ENCODE assay signal across 16 cellular contexts in genomic region chr5:10533218-10533617, GRCh38. TPM values are rescaled to one million over a fixed set of nuclear protein-coding genes. Genes with fewer than 3 reads are reported as not detected.
A peak's percentile ranks its signal among the peaks of the same experiment; 100 is the strongest.
DNase-seq lines count a peak whose midpoint lies in the region; ATAC-seq and TF ChIP-seq lines count a peak whose summit lies in the region.
"Had no signal": no experiment of that assay in that cellular context is flagged by ENCODE, and none has a peak within 500 bp of the region (broad histone marks: within the 10 kb centered on the region; RNA-seq: fewer than 3 reads in every experiment).

No MANE protein-coding gene starts in this region.

- no peak overlapping the region for H4K91ac ChIP-seq in IMR-90 (ENCODE audit: insufficient read depth, low read depth, low read length)

- H3K27me3 ChIP-seq in IMR-90 (ENCODE audit: control insufficient read depth, insufficient read depth, low read length) (no peaks in the 10 kb centered on the region), heart right ventricle (peaks cover 0 to 3% (median 0%) of the 10 kb centered on the region in 7 donors), neural progenitor cell (no peaks in the 10 kb centered on the region)

- H3K79me1 ChIP-seq in IMR-90 (ENCODE audit: low read depth in 1 of 2, low read length in 2 of 2), result no peaks in the 10 kb centered on the region

- no peak overlapping the region for H3K27ac Mint-ChIP-seq in neural progenitor cell
- H3K27ac Mint-ChIP-seq: dendritic cell treated with granulocyte-macrophage colony-stimulating factor and Interleukin-4, amounts not matched to agents 40 ng/mL and 50 ng/mL, for 4 days had no signal

- H3K36me3 ChIP-seq in IMR-90 (ENCODE audit: control insufficient read depth, insufficient read depth, low read length) (no peaks in the 10 kb centered on the region), heart right ventricle (no peaks in the 10 kb centered on the region), neural progenitor cell (no peaks in the 10 kb centered on the region)

- H3K56ac ChIP-seq in IMR-90 (ENCODE audit: extremely low read depth, insufficient read depth, low read length), result no peak overlapping the region

- H3K14ac ChIP-seq in IMR-90 (replicated peaks; ENCODE audit: low read depth, low read length), result no peak overlapping the region; the same call in 1 of the 2 replicates

- H3K18ac ChIP-seq in IMR-90 (ENCODE audit: low read depth, low read length), result no peak overlapping the region

- no peak overlapping the region for H2BK20ac ChIP-seq in IMR-90 (ENCODE audit: low read depth, low read length)

- peaks cover 2% of the 10 kb centered on the region for H3K9me3 Mint-ChIP-seq in neural progenitor cell
- H3K9me3 Mint-ChIP-seq: dendritic cell treated with granulocyte-macrophage colony-stimulating factor and Interleukin-4, amounts not matched to agents 40 ng/mL and 50 ng/mL, for 4 days had no signal

- no peak overlapping the region for H2BK5ac ChIP-seq in IMR-90 (ENCODE audit: low read depth, low read length, poor library complexity, severe bottlenecking)

- H3K4me1 Mint-ChIP-seq in neural progenitor cell, result peaks cover 14% of the 10 kb centered on the region

- in situ Hi-C loops in IMR-90 (cut with MboI; ENCODE audit: low sequenced_read_pairs), result no loop called here

- H3K79me2 ChIP-seq in neural progenitor cell (ENCODE audit: low read depth), result no peaks in the 10 kb centered on the region

- H3K4me3 Mint-ChIP-seq in neural progenitor cell, result no peak overlapping the region
- H3K4me3 Mint-ChIP-seq: dendritic cell treated with granulocyte-macrophage colony-stimulating factor and Interleukin-4, amounts not matched to agents 40 ng/mL and 50 ng/mL, for 4 days had no signal

- intact Hi-C loops in IMR-90 (cut with micrococcal nuclease) (no loop called here), heart right ventricle (cut with DNase I) (no loop called here)

- H3K9ac ChIP-seq in IMR-90 (ENCODE audit: low read depth, low read length) (no peak overlapping the region), neural progenitor cell (no peak overlapping the region)
- H3K9ac ChIP-seq: GM23248 had no signal

- no peak for TF ChIP-seq POLR2A in IMR-90 (IDR thresholded peaks at IDR 0.05; ENCODE audit: low read depth, low read length)

- POLR2A ChIA-PET in IMR-90 (lab: Charles Lee; ENCODE audit: unreplicated experiment), result no interaction called here

- peak; percentile 91 for DNase-seq in D341Med (ENCODE audit: low spot score)
- no peak for DNase-seq in IMR-90
- peak; percentile 25 to 33 for DNase-seq in heart right ventricle
- peak; percentile 75 for DNase-seq in neural progenitor cell (ENCODE audit: low spot score)
- no peak for DNase-seq in NCI-H446 treated with DMSO at 0.1 percent for 48 hours (lab: John Stamatoyannopoulos, UW)
- DNase-seq: activated gamma-delta T cell, C1 segment of cervical spinal cord, DMS79, glutamatergic neuron, GM23248, NCI-H187 treated with DMSO at 0.1 percent for 48 hours, NCI-H446 had no signal

- CTCF ChIA-PET in IMR-90 (lab: Yijun Ruan, JAX), result interaction anchor here (0.6 kb wide), 1 partner anchor 86 kb away, joined by 3 read pairs; no protein-coding TSS in a partner anchor

- H3K36me3 Mint-ChIP-seq in neural progenitor cell, result no peaks in the 10 kb centered on the region

- no peak overlapping the region for H3K23ac ChIP-seq in IMR-90 (ENCODE audit: low read depth, low read length)

- H2BK120ac ChIP-seq in IMR-90 (ENCODE audit: low read depth, low read length), result no peak overlapping the region

- peaks cover 4% of the 10 kb centered on the region for H3K9me1 ChIP-seq in IMR-90 (ENCODE audit: insufficient read depth, low read length)

- BruUV-seq in IMR-90 (replicated peaks; lab: Mats Ljungman, UMichigan), result no TSS peak

- WGBS in IMR-90 (ENCODE audit: extremely low coverage in 2 of 2, insufficient read length in 1 of 2), 2 experiments, result 23% methylated on average over 3 of the region's 18 CpGs; no CpG with 5 or more reads in 1 of the 2 experiments
- WGBS in heart right ventricle, 2 donors, result 17 to 25% methylated on average over 18 of the region's 18 CpGs

- H3K4me1 ChIP-seq in IMR-90 (ENCODE audit: control insufficient read depth, insufficient read depth, low read length) (peaks cover 12% of the 10 kb centered on the region), heart right ventricle (peaks cover 0 to 26% (median 15%) of the 10 kb centered on the region in 9 donors), neural progenitor cell (peaks cover 15% of the 10 kb centered on the region)

- 0 out of 2 replicates have a peak overlapping the region, but pooled peaks have one; percentile 19 for H4K5ac ChIP-seq in IMR-90 (ENCODE audit: low read depth, low read length)

- ATAC-seq in IMR-90 (ENCODE audit: low read depth) (peak; percentile 38; the same call in 1 of the 2 replicates), heart right ventricle (peak in 7 of 8 donors; percentile 39 to 84 (median 67)), HG03565 (IDR thresholded peaks at IDR 0.05; ENCODE audit: unreplicated experiment) (no peak), HG03342 (IDR thresholded peaks at IDR 0.05; ENCODE audit: unreplicated experiment) (no peak)
- ATAC-seq: SK-N-SH treated with all-trans-retinoic acid at 6 μM for 48 hours had no signal

- TF ChIP-seq CTCF in IMR-90 (conservative IDR thresholded peaks at IDR 0.05; ENCODE audit: low read depth, low read length), result no peak
- no peak for TF ChIP-seq CTCF in heart right ventricle (IDR thresholded peaks at IDR 0.05)
- TF ChIP-seq CTCF in neural progenitor cell (IDR thresholded peaks at IDR 0.05), result no peak

- H3K4ac ChIP-seq in IMR-90 (ENCODE audit: low read depth, low read length), result 0 out of 2 replicates have a peak overlapping the region, but pooled peaks have one; percentile 39

- H2AK5ac ChIP-seq in IMR-90 (ENCODE audit: low read depth, low read length), result no peak overlapping the region

- dilution Hi-C loops in IMR-90 (cut with HindIII; ENCODE audit: low sequenced_read_pairs, unreplicated experiment), result no loop called here

- H4K20me1 ChIP-seq in IMR-90 (ENCODE audit: insufficient read depth, low read length) (no peaks in the 10 kb centered on the region), neural progenitor cell (ENCODE audit: low read depth) (no peaks in the 10 kb centered on the region)

- H3K27me3 Mint-ChIP-seq in neural progenitor cell (ENCODE audit: insufficient read depth, low read depth), result peaks cover 6% of the 10 kb centered on the region

- no peak overlapping the region; a peak in 1 of 4 replicates for H4K8ac ChIP-seq in IMR-90 (ENCODE audit: low read depth in 2 of 2, low read length in 2 of 2)

- H2AFZ ChIP-seq in IMR-90 (replicated peaks; ENCODE audit: low read length, poor library complexity) (peak overlapping the region; percentile 8), neural progenitor cell (replicated peaks) (peak overlapping the region; percentile 54)
- H2AFZ ChIP-seq: GM23248 had no signal

- H3K9me3 ChIP-seq in IMR-90 (ENCODE audit: control insufficient read depth, insufficient read depth, low read length), result no peaks in the 10 kb centered on the region
- no peaks in the 10 kb centered on the region for H3K9me3 ChIP-seq in heart right ventricle
- H3K9me3 ChIP-seq in neural progenitor cell (ENCODE audit: low read depth), result no peaks in the 10 kb centered on the region

- H3K27ac ChIP-seq in IMR-90 (ENCODE audit: insufficient read depth, low read length) (no peak overlapping the region), heart right ventricle (peak overlapping the region in 1 of 10 donors; percentile 43), neural progenitor cell (no peak overlapping the region)
- H3K27ac ChIP-seq: GM23248 had no signal

- TF ChIP-seq RAD21 in IMR-90 (IDR thresholded peaks at IDR 0.05; ENCODE audit: low read length), result no peak

- peaks cover 4% of the 10 kb centered on the region for H3F3A ChIP-seq in neural progenitor cell (ENCODE audit: low read depth)

- H2BK15ac ChIP-seq in IMR-90 (ENCODE audit: low read depth, low read length), result no peak overlapping the region; the same call in 2 of the 3 replicates

- H2AK9ac ChIP-seq in IMR-90 (replicated peaks; ENCODE audit: low read depth, low read length, poor library complexity), result no peak overlapping the region

- H3K4me3 ChIP-seq in IMR-90 (ENCODE audit: insufficient read depth, low read depth, low read length) (no peak overlapping the region), heart right ventricle (peak overlapping the region in 1 of 10 donors; percentile 7), neural progenitor cell (peak overlapping the region; percentile 8)
- H3K4me3 ChIP-seq: GM23248 had no signal

- H3K4me2 ChIP-seq in IMR-90 (ENCODE audit: low read depth, low read length) (no peak overlapping the region), neural progenitor cell (peak overlapping the region; percentile 62)

TF ChIP-seq in IMR-90, 13 proteins besides CTCF, POLR2A, EP300 and RAD21 (continues in another document):
- TF ChIP-seq FOS (IDR thresholded peaks at IDR 0.05; ENCODE audit: low read depth, low read length) (no peak), MAZ (IDR thresholded peaks at IDR 0.05; ENCODE audit: borderline replicate concordance, low read depth, low read length) (no peak), NFE2L2 (IDR thresholded peaks at IDR 0.05; ENCODE audit: low read depth, low read length) (no peak), MAFK (IDR thresholded peaks at IDR 0.05; ENCODE audit: low read depth, low read length) (no peak), SMC3 (IDR thresholded peaks at IDR 0.05; ENCODE audit: low read depth, low read length) (no peak), USF2 (IDR thresholded peaks at IDR 0.05; ENCODE audit: low read depth, low read length) (no peak), RFX5 (IDR thresholded peaks at IDR 0.05; ENCODE audit: low read depth, low read length) (no peak), CEBPB (IDR thresholded peaks at IDR 0.05; ENCODE audit: low read depth, low read length) (no peak), BHLHE40 (IDR thresholded peaks at IDR 0.05; ENCODE audit: low read depth, low read length) (no peak), RCOR1 (IDR thresholded peaks at IDR 0.05; ENCODE audit: insufficient replicate concordance, low read length) (no peak), CHD1 (IDR thresholded peaks at IDR 0.05; ENCODE audit: low read depth, low read length) (no peak)

RNA-seq across cellular contexts. Expression of gene ANKRD33B, which starts 30.7 kb away (rescaled TPM):
- 2.5 and 2.8 TPM in 2 replicates for total RNA-seq in IMR-90 (2012; rRNA removed)
- 3.3 and 3.8 TPM in 2 replicates for polyA plus RNA-seq in IMR-90 (2012; rRNA removed)
- 2.2 and 3.2 TPM in 2 replicates for polyA plus RNA-seq in IMR-90 (2012; cell fraction: cytosol; rRNA removed)
- 13.5 and 13.8 TPM in 2 replicates for polyA plus RNA-seq in IMR-90 (2012; cell fraction: nucleus; rRNA removed; ENCODE audit: low replicate concordance)
- total RNA-seq in heart right ventricle, result 10 to 100 TPM in 6 of 10 donors, 1 to 10 TPM in 4; 1.9 to 33.0 (median 19.8) TPM
- polyA plus RNA-seq in heart right ventricle, result 1 to 10 TPM in 1 of 2 donors, under 1 TPM in 1; 0.46 to 1.2 TPM
- total RNA-seq in neural progenitor cell (ENCODE audit: low replicate concordance), result 2.2 and 3.5 TPM in 2 replicates

Comparison
In these comparisons a context has a peak if more than half of its experiments do, and no peak if none do; other contexts are left out.
1. DNase-seq: peak in D341Med (single experiment), heart right ventricle (2 of 2) and neural progenitor cell (single experiment); none in IMR-90 (single experiment) and NCI-H446 treated with DMSO at 0.1 percent for 48 hours (single experiment).
2. ATAC-seq: peak in IMR-90 (single experiment) and heart right ventricle (7 of 8); none in HG03565 (single experiment) and HG03342 (single experiment).